ENCODE assay signal across 27 cellular contexts in genomic region chr12:38983117-38983571, GRCh38.
A peak's percentile ranks its signal among the peaks of the same experiment; 100 is the strongest.
DNase-seq lines count a peak whose midpoint lies in the region; ATAC-seq and TF ChIP-seq lines count a peak whose summit lies in the region.
"Had no signal": no experiment of that assay in that cellular context is flagged by ENCODE, and none has a peak within 500 bp of the region (broad histone marks: within the 10 kb centered on the region; RNA-seq: fewer than 3 reads in every experiment).

No MANE protein-coding gene starts in this region.

- no TSS peak for BruUV-seq in PC-3 (replicated peaks; lab: Mats Ljungman, UMichigan)
- no TSS peak for BruUV-seq in mammary epithelial cell (replicated peaks; lab: Mats Ljungman, UMichigan)

- TF ChIP-seq POLR2A in gastroesophageal sphincter (IDR thresholded peaks at IDR 0.05) = no peak

- dilution Hi-C loops in mammary epithelial cell (cut with HindIII; ENCODE audit: low sequenced_read_pairs) = no loop called here

- no peak for ATAC-seq in PC-3
- ATAC-seq in HG02973 (IDR thresholded peaks at IDR 0.05; ENCODE audit: unreplicated experiment) = no peak
- no peak for ATAC-seq in gastroesophageal sphincter
- ATAC-seq: activated CD4-positive, CD25-positive, alpha-beta regulatory T cell treated with anti-CD3 and anti-CD28 coated beads, Interleukin-2, amount 50 U/mL, for 24 hours; upper lobe of right lung had no signal

- CTCF ChIA-PET in PC-3 (lab: Charles Lee) (no interaction called here), mammary epithelial cell (lab: Charles Lee; ENCODE audit: low non-redundant PET) (no interaction called here)

- H3K27me3 ChIP-seq in PC-3 (ENCODE audit: low read length) = no peaks in the 10 kb centered on the region
- H3K27me3 ChIP-seq in mammary epithelial cell (ENCODE audit: insufficient read depth, low read length) = no peaks in the 10 kb centered on the region
- H3K27me3 ChIP-seq in gastroesophageal sphincter = no peaks in the 10 kb centered on the region
- H3K27me3 ChIP-seq: BLaER1, upper lobe of right lung had no signal

- H3K4me2 ChIP-seq in PC-3 (ENCODE audit: low read length) = peak overlapping the region; percentile 58
- H3K4me2 ChIP-seq in mammary epithelial cell (ENCODE audit: insufficient read depth, low read depth, low read length) = no peak overlapping the region
- H3K4me2 ChIP-seq: BLaER1 had no signal

- H3K9me3 ChIP-seq in PC-3 (ENCODE audit: low read length) (0 out of 2 replicates have a peak, but pooled peaks cover 10% of the 10 kb centered on the region), mammary epithelial cell (replicated peaks; ENCODE audit: insufficient read depth, low read length) (no peaks in the 10 kb centered on the region), gastroesophageal sphincter (peaks cover 0 to 31% (median 2%) of the 10 kb centered on the region in 3 donors)

- intact Hi-C loops in PC-3 (cut with micrococcal nuclease) = no loop called here
- intact Hi-C loops in mammary epithelial cell (cut with micrococcal nuclease) = no loop called here

- no peak overlapping the region for H3K27ac ChIP-seq in PC-3 (ENCODE audit: low read length)
- no peak overlapping the region for H3K27ac ChIP-seq in mammary epithelial cell (ENCODE audit: insufficient read depth, low read depth, low read length)
- H3K27ac ChIP-seq in gastroesophageal sphincter = no peak overlapping the region
- H3K27ac ChIP-seq: BLaER1, skin epidermis, upper lobe of right lung had no signal

- 64% methylated on average over 6 of the region's 6 CpGs for WGBS in mammary epithelial cell (ENCODE audit: low coverage, missing lambda C conversion rate)
- 66 to 74% methylated on average over 6 of the region's 6 CpGs for WGBS in gastroesophageal sphincter (ENCODE audit: low coverage in 1 of 2), 2 donors

- H3K4me3 ChIP-seq in PC-3 (ENCODE audit: low read length) = peak overlapping the region; percentile 35; the same call in 1 of the 2 replicates
- no peak overlapping the region for H3K4me3 ChIP-seq in mammary epithelial cell (replicated peaks in 1 of 3; ENCODE audit: insufficient read depth in 1 of 3, low read depth in 2 of 3, low read length in 3 of 3)
- no peak overlapping the region for H3K4me3 ChIP-seq in gastroesophageal sphincter
- H3K4me3 ChIP-seq: BLaER1, skin epidermis, upper lobe of right lung had no signal

- no peaks in the 10 kb centered on the region for H3F3A ChIP-seq in PC-3 (ENCODE audit: low read length, unreplicated experiment)

- TF ChIP-seq CTCF in PC-3 (conservative IDR thresholded peaks at IDR 0.05; ENCODE audit: low read depth, low read length) (no peak), mammary epithelial cell (conservative IDR thresholded peaks at IDR 0.05 in 1 of 2, IDR thresholded peaks at IDR 0.05 in 1 of 2; ENCODE audit: extremely low read depth in 1 of 2, insufficient read depth in 1 of 2, low read depth in 1 of 2, low read length in 2 of 2) (no peak), gastroesophageal sphincter (IDR thresholded peaks at IDR 0.05) (no peak)

- no peak for TF ChIP-seq EP300 in gastroesophageal sphincter (IDR thresholded peaks at IDR 0.05)

- H3K79me2 ChIP-seq in PC-3 (ENCODE audit: low read length) (no peaks in the 10 kb centered on the region), mammary epithelial cell (ENCODE audit: insufficient read depth, low read length) (no peaks in the 10 kb centered on the region)

- POLR2A ChIA-PET in PC-3 (lab: Charles Lee; ENCODE audit: unreplicated experiment) = no interaction called here

- H3K36me3 ChIP-seq in PC-3 (ENCODE audit: low read depth, low read length) (no peaks in the 10 kb centered on the region), mammary epithelial cell (ENCODE audit: insufficient read depth, low read length) (no peaks in the 10 kb centered on the region), gastroesophageal sphincter (no peaks in the 10 kb centered on the region)
- H3K36me3 ChIP-seq: BLaER1, upper lobe of right lung had no signal

- no peaks in the 10 kb centered on the region for H3K4me1 ChIP-seq in PC-3 (ENCODE audit: insufficient read depth, low read length)
- no peaks in the 10 kb centered on the region for H3K4me1 ChIP-seq in mammary epithelial cell (ENCODE audit: insufficient read depth, low read length)
- H3K4me1 ChIP-seq in gastroesophageal sphincter = no peaks in the 10 kb centered on the region
- H3K4me1 ChIP-seq: BLaER1, upper lobe of right lung had no signal

- DNase-seq in A172 (ENCODE audit: low spot score) (peak; percentile 49), H4 (ENCODE audit: low spot score) (peak; percentile 56), PC-3 (no peak), mammary epithelial cell (peak; percentile 3), COR-L47 (lab: John Stamatoyannopoulos, UW) (no peak), inferior parietal cortex (ENCODE audit: extremely low spot score) (no peak)
- DNase-seq: ACHN; activated CD4-positive, alpha-beta memory T cell treated with anti-CD3 and anti-CD28 coated beads for 36 hours; activated CD8-positive, alpha-beta memory T cell treated with anti-CD3 and anti-CD28 coated beads, Interleukin-2, amount 50 U/mL, for 48 hours; activated naive CD8-positive, alpha-beta T cell treated with anti-CD3 and anti-CD28 coated beads for 36 hours; Calu3; dermis blood vessel endothelial cell; EL; mesendoderm; MV-4-11; naive B cell; NCI-H1694; NCI-H2171; NCI-H524 treated with DMSO at 0.1 percent for 48 hours; occipital lobe; stimulated activated CD4-positive, alpha-beta T cell treated with anti-CD3 and anti-CD28 coated beads, Interleukin-1b, Interleukin-23, amount 100 ng/mL, for 48 hours; upper lobe of right lung had no signal

- H2AFZ ChIP-seq in PC-3 (ENCODE audit: low read length) = peak overlapping the region; percentile 83
- H2AFZ ChIP-seq in mammary epithelial cell (ENCODE audit: low read depth, low read length) = no peak overlapping the region

- no peak overlapping the region for H3K9ac ChIP-seq in PC-3 (ENCODE audit: low read length)
- H3K9ac ChIP-seq in mammary epithelial cell (ENCODE audit: insufficient read depth, low read length) = no peak overlapping the region
- H3K9ac ChIP-seq: BLaER1 had no signal

- in situ Hi-C loops in mammary epithelial cell (cut with MboI; ENCODE audit: low sequenced_read_pairs in 2 of 2) = no loop called here

- H4K20me1 ChIP-seq in PC-3 (ENCODE audit: low read length) = no peaks in the 10 kb centered on the region
- H4K20me1 ChIP-seq in mammary epithelial cell (ENCODE audit: insufficient read depth, low read length) = no peaks in the 10 kb centered on the region
- H4K20me1 ChIP-seq: BLaER1 had no signal

- no peaks in the 10 kb centered on the region for H3K9me2 ChIP-seq in PC-3 (replicated peaks; ENCODE audit: low read length)

Comparison
In these comparisons a context has a peak if more than half of its experiments do, and no peak if none do; other contexts are left out.
1. DNase-seq: peak in A172 (single experiment), H4 (single experiment) and mammary epithelial cell (single experiment); none in PC-3 (single experiment), COR-L47 (single experiment) and inferior parietal cortex (single experiment).